11 cellular contexts compared by ENCODE assay signal in genomic region chr5:140242099-140242498, GRCh38.
DNase-seq lines count a peak whose midpoint lies in the region; ATAC-seq, FAIRE-seq and TF ChIP-seq lines count a peak whose summit lies in the region.
"Had no signal": no experiment of that assay in that cellular context is flagged by ENCODE, and none has a peak within 500 bp of the region (broad histone marks: within the 10 kb centered on the region; RNA-seq: fewer than 3 reads in every experiment).

No MANE protein-coding gene starts in this region.

- no peaks in the 10 kb centered on the region for H3K9me2 ChIP-seq in HCT116 (ENCODE audit: insufficient read depth)

- RAD21 ChIA-PET in HCT116 (lab: Charles Lee; ENCODE audit: low non-redundant PET in 1 of 2, low total read pairs in 2 of 2, uncharacterized antibody in 2 of 2, unreplicated experiment in 2 of 2), result interaction anchor here in 1 of 2 experiments (1.0 kb wide), 1 partner anchor 104 kb away, joined by 3 read pairs; the partner anchor contains the start of gene HBEGF

- TF ChIP-seq RAD21 in HCT116 (IDR thresholded peaks at IDR 0.05; ENCODE audit: low read depth), result no peak

- H3K27ac ChIP-seq in HCT116 (ENCODE audit: low read depth, low read length), result peak overlapping the region; percentile 39; the same call in 1 of the 2 replicates
- H3K27ac ChIP-seq: lower lobe of right lung had no signal

- intact Hi-C loops in HCT116 (cut with micrococcal nuclease) (loop anchor here (5.0 kb wide), 1 partner anchor 475 kb away; no protein-coding TSS in a partner anchor), left ventricle myocardium superior (cut with micrococcal nuclease) (no loop called here)

- POLR2A ChIA-PET in HCT116 (lab: Charles Lee), result interaction anchor here (7.0 kb wide), 1 partner anchor 104 kb away, joined by 57 read pairs; the partner anchor contains the start of gene HBEGF

- peaks cover 12% of the 10 kb centered on the region; the same call in 1 of the 2 replicates for H3K79me2 ChIP-seq in HCT116 (ENCODE audit: insufficient read depth, low read length)

- peak overlapping the region; percentile 23 for H3K27ac Mint-ChIP-seq in stimulated activated effector memory CD8-positive, alpha-beta T cell treated with anti-CD3 and anti-CD28 coated beads, Interleukin-12 subunit alpha, Interleukin-12 subunit beta, amount 100 ng/mL, for 72 hours
- H3K27ac Mint-ChIP-seq: effector memory CD8-positive, alpha-beta T cell had no signal

- H3K4me1 ChIP-seq in HCT116 (ENCODE audit: control insufficient read depth in 1 of 2, insufficient read depth in 2 of 2, low read length in 2 of 2), result peaks cover 25 to 33% of the 10 kb centered on the region in 2 experiments

- TF ChIP-seq CTCF in HCT116 (IDR thresholded peaks at IDR 0.05 in 2 of 3, conservative IDR thresholded peaks at IDR 0.05 in 1 of 3; ENCODE audit: borderline replicate concordance in 1 of 3, insufficient read depth in 1 of 3, low read depth in 2 of 3, low read length in 2 of 3) (peak in 2 of 3 experiments; percentile 22 to 47; a peak in 2 of 6 replicates), astrocyte of the cerebellum (IDR thresholded peaks at IDR 0.05; ENCODE audit: low read depth, low read length, missing control alignments) (peak; percentile 20)

- TF ChIP-seq POLR2A in HCT116 (IDR thresholded peaks at IDR 0.05; ENCODE audit: borderline replicate concordance, extremely low read depth, insufficient read depth, insufficient read length), result no peak

- H3K9me3 Mint-ChIP-seq in stimulated activated effector memory CD8-positive, alpha-beta T cell treated with anti-CD3 and anti-CD28 coated beads, Interleukin-12 subunit alpha, Interleukin-12 subunit beta, amount 100 ng/mL, for 72 hours, result no peaks in the 10 kb centered on the region
- H3K9me3 Mint-ChIP-seq: effector memory CD8-positive, alpha-beta T cell had no signal

- H3K36me3 Mint-ChIP-seq in stimulated activated effector memory CD8-positive, alpha-beta T cell treated with anti-CD3 and anti-CD28 coated beads, Interleukin-12 subunit alpha, Interleukin-12 subunit beta, amount 100 ng/mL, for 72 hours, result peaks cover 17% of the 10 kb centered on the region

- BruUV-seq in HCT116 (replicated peaks; lab: Mats Ljungman, UMichigan), result TSS peak; percentile 11

- no peaks in the 10 kb centered on the region for H3K9me3 ChIP-seq in HCT116 (ENCODE audit: control insufficient read depth in 1 of 2, insufficient read depth in 1 of 2, low read depth in 1 of 2, low read length in 2 of 2)
- H3K9me3 ChIP-seq: lower lobe of right lung had no signal

- peak overlapping the region; percentile 72 for H3K4me2 ChIP-seq in HCT116 (ENCODE audit: low read length)

- no peaks in the 10 kb centered on the region for H3K27me3 ChIP-seq in HCT116 (ENCODE audit: insufficient read depth, low read length)

- H3K36me3 ChIP-seq in HCT116 (ENCODE audit: control insufficient read depth in 1 of 2, insufficient read depth in 2 of 2, low read length in 2 of 2), result peaks cover 2 to 7% of the 10 kb centered on the region in 2 experiments; a peak in 1 of 4 replicates

- FAIRE-seq in urothelium cell line (lab: Jason Lieb, UNC), result no peak

- H2AFZ ChIP-seq in HCT116 (ENCODE audit: low read depth, low read length, poor library complexity, severe bottlenecking), result no peak overlapping the region

- ATAC-seq in HCT116 (peak; percentile 21; the same call in 1 of the 2 replicates), left ventricle myocardium superior (peak; percentile 10)
- no peak for ATAC-seq in stimulated activated effector memory CD8-positive, alpha-beta T cell treated with anti-CD3 and anti-CD28 coated beads, Interleukin-12 subunit alpha, Interleukin-12 subunit beta, amount 100 ng/mL, for 72 hours
- ATAC-seq: effector memory CD8-positive, alpha-beta T cell had no signal

- H3K4me3 Mint-ChIP-seq in stimulated activated effector memory CD8-positive, alpha-beta T cell treated with anti-CD3 and anti-CD28 coated beads, Interleukin-12 subunit alpha, Interleukin-12 subunit beta, amount 100 ng/mL, for 72 hours, result no peak overlapping the region
- H3K4me3 Mint-ChIP-seq: effector memory CD8-positive, alpha-beta T cell had no signal

- DNase-seq in HCT116 (ENCODE audit: low read depth, low spot score) (no peak), astrocyte of the cerebellum (ENCODE audit: low read depth) (no peak), left ventricle myocardium superior (no peak), urothelium cell line (ENCODE audit: low spot score) (no peak), NCI-H524 treated with DMSO at 0.1 percent for 48 hours (lab: John Stamatoyannopoulos, UW) (no peak), NCI-H1436 treated with DMSO at 0.1 percent for 48 hours (lab: John Stamatoyannopoulos, UW) (no peak), HPDE6-E6E7 (ENCODE audit: extremely low spot score) (no peak)
- no peak for DNase-seq in stimulated activated effector memory CD8-positive, alpha-beta T cell treated with anti-CD3 and anti-CD28 coated beads, Interleukin-12 subunit alpha, Interleukin-12 subunit beta, amount 100 ng/mL, for 72 hours (ENCODE audit: low spot score in 2 of 2)
- DNase-seq: effector memory CD8-positive, alpha-beta T cell; NCI-H2171 had no signal

- no peak overlapping the region for H3K4me3 ChIP-seq in HCT116 (replicated peaks in 1 of 2; ENCODE audit: low read depth in 1 of 2, low read length in 2 of 2)
- H3K4me3 ChIP-seq in astrocyte of the cerebellum (ENCODE audit: low read depth, low read length), result no peak overlapping the region
- H3K4me3 ChIP-seq: lower lobe of right lung had no signal

- no peaks in the 10 kb centered on the region for H4K20me1 ChIP-seq in HCT116 (ENCODE audit: insufficient read depth)

- in situ Hi-C loops in astrocyte of the cerebellum (cut with HindIII; ENCODE audit: low sequenced_read_pairs), result no loop called here

- CTCF ChIA-PET in HCT116 (lab: Charles Lee), result interaction anchor here (0.7 to 8.0 kb wide), 10 partner anchors 18 to 484 kb away, joined by 3 to 186 read pairs (median 14); partner anchors contain the start of genes HBEGF and SLC4A9

- peak overlapping the region; percentile 45 for H3K9ac ChIP-seq in HCT116 (ENCODE audit: low read length)

- peaks cover 13% of the 10 kb centered on the region for H3K4me1 Mint-ChIP-seq in stimulated activated effector memory CD8-positive, alpha-beta T cell treated with anti-CD3 and anti-CD28 coated beads, Interleukin-12 subunit alpha, Interleukin-12 subunit beta, amount 100 ng/mL, for 72 hours

TF ChIP-seq in HCT116, 20 proteins besides CTCF, POLR2A, EP300 and RAD21:
- no peak for TF ChIP-seq MAX (IDR thresholded peaks at IDR 0.05)
- no peak for TF ChIP-seq YY1 (IDR thresholded peaks at IDR 0.05; ENCODE audit: extremely low read depth, insufficient replicate concordance, low read depth, low read length)
- TF ChIP-seq TCF7L2 (IDR thresholded peaks at IDR 0.05; ENCODE audit: borderline replicate concordance, extremely low read depth, insufficient read depth, insufficient read length), result no peak
- TF ChIP-seq EZH2 (IDR thresholded peaks at IDR 0.05), result no peak
- TF ChIP-seq SRF (IDR thresholded peaks at IDR 0.05; ENCODE audit: low read depth), result no peak
- TF ChIP-seq ELF1 (IDR thresholded peaks at IDR 0.05; ENCODE audit: borderline replicate concordance, low read depth), result no peak
TF ChIP-seq in HCT116: peak in this region for 0.
